In genomic region chr4:37682701-37683401, GRCh38 we compare ENCODE assay signal across 8 cellular contexts. TPM values are rescaled to one million over a fixed set of nuclear protein-coding genes. Genes with fewer than 3 reads are reported as not detected.
DNase-seq lines count a peak whose midpoint lies in the region; ATAC-seq and TF ChIP-seq lines count a peak whose summit lies in the region.

No MANE protein-coding gene starts in this region.

- H3K4me3 Mint-ChIP-seq in activated naive CD8-positive, alpha-beta T cell = peak overlapping the region; percentile 66

- peak; percentile 24 for TF ChIP-seq RAD21 in SK-N-SH (IDR thresholded peaks at IDR 0.05; ENCODE audit: low read length)

- CTCF ChIA-PET in SK-N-SH (lab: Yijun Ruan, JAX) = interaction anchor here (1.7 kb wide), 1 partner anchor 80 kb away, joined by 8 read pairs; no protein-coding TSS in a partner anchor

- peaks cover 4% of the 10 kb centered on the region for H3K36me3 Mint-ChIP-seq in activated naive CD8-positive, alpha-beta T cell

- H3K9me2 ChIP-seq in SK-N-SH = no peaks in the 10 kb centered on the region

- no peak for ATAC-seq in SK-N-SH treated with all-trans-retinoic acid at 6 μM for 48 hours
- ATAC-seq in HG03175 (IDR thresholded peaks at IDR 0.05; ENCODE audit: unreplicated experiment) = peak; percentile 32
- ATAC-seq in HG02840 (IDR thresholded peaks at IDR 0.05; ENCODE audit: low FRiP score, unreplicated experiment) = no peak

- 0 out of 2 replicates have a peak, but pooled peaks have one; percentile 19 for TF ChIP-seq CTCF in SK-N-SH (IDR thresholded peaks at IDR 0.05)

- H3K9me3 ChIP-seq in SK-N-SH = no peaks in the 10 kb centered on the region
- no peaks in the 10 kb centered on the region for H3K9me3 ChIP-seq in skeletal muscle tissue (ENCODE audit: control insufficient read depth in 3 of 3, low read length in 3 of 3)

- POLR2A ChIA-PET in SK-N-SH (lab: Yijun Ruan, JAX) = no interaction called here

- H3K9ac ChIP-seq in SK-N-SH (no peak overlapping the region), skeletal muscle tissue (ENCODE audit: low read depth in 1 of 3, low read length in 3 of 3) (peak overlapping the region in 2 of 3 donors; percentile 34 to 50)

- H2AFZ ChIP-seq in SK-N-SH (ENCODE audit: low read depth) = no peak overlapping the region

- peaks cover 50% of the 10 kb centered on the region for H3K4me1 Mint-ChIP-seq in activated naive CD8-positive, alpha-beta T cell (ENCODE audit: low read depth)

- 72% methylated on average over 7 of the region's 7 CpGs for WGBS in SK-N-SH (ENCODE audit: low lambda C conversion rate)

- DNase-seq in SK-N-SH = no peak
- DNase-seq in NCI-H2081 (lab: John Stamatoyannopoulos, UW) = no peak
- no peak for DNase-seq in NCI-H1092 (lab: John Stamatoyannopoulos, UW)

- H4K20me1 ChIP-seq in SK-N-SH (ENCODE audit: insufficient read depth) = 0 out of 2 replicates have a peak, but pooled peaks cover 3% of the 10 kb centered on the region

- H3K4me1 ChIP-seq in SK-N-SH (ENCODE audit: control insufficient read depth in 1 of 2, insufficient read depth in 2 of 2, low read depth in 1 of 2, low read length in 1 of 2) = peaks cover 3 to 16% of the 10 kb centered on the region in 2 experiments; a peak in 3 of 4 replicates
- H3K4me1 ChIP-seq in skeletal muscle tissue (ENCODE audit: control insufficient read depth in 3 of 3, insufficient read depth in 3 of 3, low read length in 3 of 3) = peaks cover 17 to 41% (median 24%) of the 10 kb centered on the region in 3 donors

- H3K4me3 ChIP-seq in SK-N-SH (ENCODE audit: low read depth in 2 of 2, low read length in 1 of 2) (no peak overlapping the region), skeletal muscle tissue (ENCODE audit: low read length in 3 of 3) (peak overlapping the region in 1 of 3 donors; percentile 2)

- H3K27ac Mint-ChIP-seq in activated naive CD8-positive, alpha-beta T cell = peak overlapping the region; percentile 87

- H3F3A ChIP-seq in SK-N-SH (replicated peaks; ENCODE audit: insufficient read depth) = no peaks in the 10 kb centered on the region

- H3K4me2 ChIP-seq in SK-N-SH = no peak overlapping the region

- H3K27me3 Mint-ChIP-seq in activated naive CD8-positive, alpha-beta T cell = no peaks in the 10 kb centered on the region

- no peaks in the 10 kb centered on the region for H3K36me3 ChIP-seq in SK-N-SH (replicated peaks in 1 of 2; ENCODE audit: control insufficient read depth in 1 of 2, insufficient read depth in 2 of 2, low read length in 1 of 2)
- no peaks in the 10 kb centered on the region for H3K36me3 ChIP-seq in skeletal muscle tissue (ENCODE audit: control insufficient read depth in 3 of 3, insufficient read depth in 3 of 3, low read length in 3 of 3)

- H3K79me2 ChIP-seq in SK-N-SH (ENCODE audit: insufficient read depth) = peaks cover 63% of the 10 kb centered on the region

- H3K9me3 Mint-ChIP-seq in activated naive CD8-positive, alpha-beta T cell (ENCODE audit: low read depth) = no peaks in the 10 kb centered on the region

- H3K27me3 ChIP-seq in SK-N-SH (ENCODE audit: insufficient read depth) (no peaks in the 10 kb centered on the region), skeletal muscle tissue (ENCODE audit: control insufficient read depth in 3 of 3, insufficient read depth in 3 of 3, low read length in 3 of 3) (no peaks in the 10 kb centered on the region)

- TF ChIP-seq EP300 in SK-N-SH (IDR thresholded peaks at IDR 0.05; ENCODE audit: borderline replicate concordance in 1 of 2, low read depth in 1 of 2, low read length in 1 of 2) = no peak

- H3K27ac ChIP-seq in SK-N-SH (ENCODE audit: low read depth in 2 of 2, low read length in 1 of 2) = no peak overlapping the region
- H3K27ac ChIP-seq in skeletal muscle tissue (ENCODE audit: low read depth, low read length) = peak overlapping the region; percentile 1

TF ChIP-seq in SK-N-SH, 30 proteins besides CTCF, POLR2A, EP300 and RAD21:
- TF ChIP-seq, protein P1, sequence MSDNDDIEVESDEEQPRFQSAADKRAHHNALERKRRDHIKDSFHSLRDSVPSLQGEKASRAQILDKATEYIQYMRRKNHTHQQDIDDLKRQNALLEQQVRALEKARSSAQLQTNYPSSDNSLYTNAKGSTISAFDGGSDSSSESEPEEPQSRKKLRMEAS (IDR thresholded peaks at IDR 0.05; ENCODE audit: low read depth) = no peak
- no peak; the same call in 1 of the 2 replicates for TF ChIP-seq SMC3 (IDR thresholded peaks at IDR 0.05; ENCODE audit: low read depth, low read length)
- TF ChIP-seq USF2 (IDR thresholded peaks at IDR 0.05; ENCODE audit: borderline replicate concordance, low read depth, low read length) = no peak
- TF ChIP-seq ELF1 (IDR thresholded peaks at IDR 0.05) = no peak
- TF ChIP-seq RXRA (IDR thresholded peaks at IDR 0.05; ENCODE audit: borderline replicate concordance, low read depth) = no peak
- no peak for TF ChIP-seq NFIC (IDR thresholded peaks at IDR 0.05; ENCODE audit: borderline replicate concordance)
TF ChIP-seq in SK-N-SH: peak in this region for 0.

TF ChIP-seq in SK-N-SH treated with all-trans-retinoic acid at 6 μM for 48 hours, 23 proteins besides CTCF, POLR2A, EP300 and RAD21:
- TF ChIP-seq ZNF8 (CRISPR knock-in tag; IDR thresholded peaks at IDR 0.05) (no peak), TOX (CRISPR knock-in tag; IDR thresholded peaks at IDR 0.05; ENCODE audit: borderline replicate concordance) (no peak)

RNA-seq across cellular contexts. Expression of gene RELL1, which starts 3.3 kb away (rescaled TPM):
- polyA plus RNA-seq in SK-N-SH (2012; rRNA removed) = 4.0 and 4.5 TPM in 2 replicates
- 4.4 and 4.5 TPM in 2 replicates for polyA plus RNA-seq in SK-N-SH (2012; cell fraction: cytosol; rRNA removed)
- 3.9 and 4.9 TPM in 2 replicates for polyA plus RNA-seq in SK-N-SH (2012; cell fraction: nucleus; rRNA removed)
- 82.5 TPM for total RNA-seq in skeletal muscle tissue
